ENCODE assay signal across 24 cellular contexts in the genomic region with DNA sequence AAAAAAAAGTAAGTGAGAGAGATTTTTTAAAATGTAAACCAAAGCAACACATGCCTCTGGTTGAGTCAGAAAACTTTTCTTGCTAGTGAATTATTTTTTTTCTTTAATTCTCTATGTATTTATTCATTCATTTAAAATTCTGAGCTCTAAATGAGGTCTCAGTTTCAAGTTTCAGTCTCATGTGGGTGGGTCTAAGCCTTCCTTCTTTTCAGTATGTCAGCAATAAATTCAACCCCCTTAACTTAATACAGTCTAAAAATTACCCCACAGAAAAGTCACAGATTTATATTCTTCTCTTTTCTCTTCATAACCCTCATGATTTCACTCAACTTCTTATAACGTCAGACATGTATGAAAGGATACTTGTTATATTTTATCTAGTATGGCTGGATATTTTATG.
"Had no signal": no experiment of that assay in that cellular context is flagged by ENCODE, and none has a peak within 500 bp of the region (broad histone marks: within the 10 kb centered on the region; RNA-seq: fewer than 3 reads in every experiment).

No MANE protein-coding gene starts in this region.

- H3K4me1 ChIP-seq: Peyer's patch, SJCRH30 had no signal

- H3K36me3 ChIP-seq: MG63, Peyer's patch, SJCRH30 had no signal

- H3K27me3 ChIP-seq: MG63, Peyer's patch, SJCRH30 had no signal

- H3K27me3 Mint-ChIP-seq: T-helper 17 cell had no signal

- H3K9me3 ChIP-seq: MG63, Peyer's patch, SJCRH30 had no signal

- H3K4me2 ChIP-seq: PC-9 had no signal

- H3K4me3 Mint-ChIP-seq: T-helper 17 cell had no signal

- H3K4me1 Mint-ChIP-seq: T-helper 17 cell had no signal

- H2AFZ ChIP-seq: PC-9 had no signal

- H3K27ac Mint-ChIP-seq: T-helper 17 cell had no signal

- DNase-seq: Karpas-422; KBM-7; MG63; NCI-H1092; NCI-H1105 treated with DMSO at 0.1 percent for 48 hours; NCI-H1417 treated with DMSO at 0.1 percent for 48 hours; NCI-H146; NCI-H1694 treated with DMSO at 0.1 percent for 48 hours; NCI-H1930; NCI-H2081; NCI-H2107; NCI-H2227 treated with DMSO at 0.1 percent for 48 hours; NCI-H524; NCI-H526 treated with DMSO at 0.1 percent for 48 hours; NCI-H748 treated with DMSO at 0.1 percent for 48 hours; NK-92 treated with Interleukin-12 subunit alpha and Interleukin-12 subunit beta, amount 100 ng/mL, for 24 hours; OCI-M1; PC-9; Peyer's patch; SHP77 treated with DMSO at 0.1 percent for 48 hours; SJCRH30; T-helper 1 cell; T-helper 17 cell had no signal

- H3K27ac ChIP-seq: PC-9, Peyer's patch, SJCRH30 had no signal

- ATAC-seq: Right ventricle myocardium inferior, T-helper 17 cell had no signal

- H3K4me3 ChIP-seq: MG63, PC-9, Peyer's patch, SJCRH30 had no signal
